8 cellular contexts compared by ENCODE assay signal in the genomic region with DNA sequence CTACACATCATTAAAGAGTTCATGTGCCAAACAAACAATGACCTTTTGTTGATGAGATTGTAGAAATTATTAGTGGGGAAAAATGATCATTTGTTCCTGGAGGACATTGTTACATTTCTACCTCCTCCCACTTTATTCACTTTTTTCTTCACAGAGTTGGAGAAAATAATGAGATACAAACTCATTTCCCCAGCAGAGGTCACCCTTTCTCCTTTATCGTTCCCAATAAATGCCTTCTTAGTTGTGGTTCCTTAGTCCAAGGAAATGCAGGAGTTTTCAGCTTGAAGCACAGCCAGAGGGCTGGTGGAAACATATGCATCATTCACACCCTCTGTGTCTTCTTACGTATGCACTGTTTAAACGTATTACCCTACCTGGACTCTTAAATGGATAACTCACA.
A peak's percentile ranks its signal among the peaks of the same experiment; 100 is the strongest.
DNase-seq lines count a peak whose midpoint lies in the region; ATAC-seq and TF ChIP-seq lines count a peak whose summit lies in the region.

No MANE protein-coding gene starts in this region.

- DNase-seq in GM04504 (ENCODE audit: low read depth) = peak; percentile 47
- peak; percentile 31 for DNase-seq in NCI-H128 (lab: John Stamatoyannopoulos, UW; ENCODE audit: unreplicated experiment)
- DNase-seq in SKM-1 (lab: John Stamatoyannopoulos, UW; ENCODE audit: unreplicated experiment) = peak; percentile 41
- peak; percentile 77 for DNase-seq in fibroblast of villous mesenchyme (ENCODE audit: low read depth)
- DNase-seq in prostate gland (ENCODE audit: low spot score) = peak; percentile 29
- DNase-seq in activated CD4-positive, alpha-beta memory T cell treated with anti-CD3 and anti-CD28 coated beads, Interleukin-2, amount 10 ng/mL, durations not matched to agents 7 days and 5 days = no peak
- no peak for DNase-seq in activated CD4-positive, alpha-beta T cell treated with anti-CD3 and anti-CD28 coated beads for 4 hours

- peaks cover 3% of the 10 kb centered on the region for H3K27me3 Mint-ChIP-seq in activated CD4-positive, alpha-beta memory T cell treated with anti-CD3 and anti-CD28 coated beads, Interleukin-2, amount 10 ng/mL, durations not matched to agents 7 days and 5 days

- H3K36me3 ChIP-seq in prostate gland = no peaks in the 10 kb centered on the region

- no peak overlapping the region for H3K27ac Mint-ChIP-seq in activated CD4-positive, alpha-beta memory T cell treated with anti-CD3 and anti-CD28 coated beads, Interleukin-2, amount 10 ng/mL, durations not matched to agents 7 days and 5 days

- no peak for ATAC-seq in HG03045 (IDR thresholded peaks at IDR 0.05; ENCODE audit: unreplicated experiment)

- no peak overlapping the region for H3K4me3 ChIP-seq in fibroblast of villous mesenchyme (ENCODE audit: low read depth, low read length)
- H3K4me3 ChIP-seq in prostate gland = no peak overlapping the region

- no peaks in the 10 kb centered on the region for H3K36me3 Mint-ChIP-seq in activated CD4-positive, alpha-beta memory T cell treated with anti-CD3 and anti-CD28 coated beads, Interleukin-2, amount 10 ng/mL, durations not matched to agents 7 days and 5 days (ENCODE audit: low read depth)

- POLR2A ChIA-PET in activated CD4-positive, alpha-beta memory T cell treated with anti-CD3 and anti-CD28 coated beads, Interleukin-2, amount 10 ng/mL, durations not matched to agents 7 days and 5 days (lab: Charles Lee) = no interaction called here

- intact Hi-C loops in prostate gland (cut with DNase I) = loop anchor here (10.0 kb wide), 1 partner anchor 949 kb away; no protein-coding TSS in a partner anchor

- WGBS in prostate gland = 10% methylated on average over 3 of the region's 3 CpGs

- CTCF ChIA-PET in activated CD4-positive, alpha-beta memory T cell treated with anti-CD3 and anti-CD28 coated beads, Interleukin-2, amount 10 ng/mL, durations not matched to agents 7 days and 5 days (lab: Charles Lee) = no interaction called here

- H3K9me3 Mint-ChIP-seq in activated CD4-positive, alpha-beta memory T cell treated with anti-CD3 and anti-CD28 coated beads, Interleukin-2, amount 10 ng/mL, durations not matched to agents 7 days and 5 days = no peaks in the 10 kb centered on the region

- H3K27ac ChIP-seq in prostate gland = no peak overlapping the region

- TF ChIP-seq CTCF in fibroblast of villous mesenchyme (IDR thresholded peaks at IDR 0.05; ENCODE audit: insufficient read depth, low read depth, low read length) = peak; percentile 59
- TF ChIP-seq CTCF in prostate gland (IDR thresholded peaks at IDR 0.05) = peak; percentile 25 to 66 (median 52)

- peaks cover 3% of the 10 kb centered on the region for H3K27me3 ChIP-seq in prostate gland (replicated peaks; ENCODE audit: insufficient read depth)

- no peak overlapping the region for H3K4me3 Mint-ChIP-seq in activated CD4-positive, alpha-beta memory T cell treated with anti-CD3 and anti-CD28 coated beads, Interleukin-2, amount 10 ng/mL, durations not matched to agents 7 days and 5 days

- H3K4me1 Mint-ChIP-seq in activated CD4-positive, alpha-beta memory T cell treated with anti-CD3 and anti-CD28 coated beads, Interleukin-2, amount 10 ng/mL, durations not matched to agents 7 days and 5 days = no peaks in the 10 kb centered on the region

- no peaks in the 10 kb centered on the region for H3K4me1 ChIP-seq in prostate gland (replicated peaks)

- H3K9me3 ChIP-seq in prostate gland = no peaks in the 10 kb centered on the region

- TF ChIP-seq POLR2A in prostate gland (IDR thresholded peaks at IDR 0.05) = no peak

Comparison
In these comparisons a context has a peak if more than half of its experiments do, and no peak if none do; other contexts are left out.
1. DNase-seq: peak in GM04504 (single experiment), NCI-H128 (single experiment), SKM-1 (single experiment), fibroblast of villous mesenchyme (single experiment) and prostate gland (single experiment); none in activated CD4-positive, alpha-beta memory T cell treated with anti-CD3 and anti-CD28 coated beads, Interleukin-2, amount 10 ng/mL, durations not matched to agents 7 days and 5 days (single experiment) and activated CD4-positive, alpha-beta T cell treated with anti-CD3 and anti-CD28 coated beads for 4 hours (0 of 2).